Comparison of ENCODE assay signal across 8 cellular contexts in genomic region chr10:132538031-132538789, GRCh38. TPM values are rescaled to one million over a fixed set of nuclear protein-coding genes. Genes with fewer than 3 reads are reported as not detected.
A peak's percentile ranks its signal among the peaks of the same experiment; 100 is the strongest.
DNase-seq lines count a peak whose midpoint lies in the region; ATAC-seq, FAIRE-seq and TF ChIP-seq lines count a peak whose summit lies in the region.

No MANE protein-coding gene starts in this region.

- CTCF ChIA-PET in MCF 10A (lab: Yijun Ruan, JAX) (interaction anchor here (0.7 to 0.9 kb wide), 2 partner anchors 54 to 152 kb away, joined by 3 to 5 read pairs; no protein-coding TSS in a partner anchor), HepG2 (lab: Yijun Ruan, JAX; ENCODE audit: low intra/inter-chr PET ratio, low total read pairs) (no interaction called here)

- peak overlapping the region; percentile 89 for H3K27ac ChIP-seq in BLaER1
- peak overlapping the region; percentile 46 for H3K27ac ChIP-seq in HepG2 (ENCODE audit: extremely low read length, insufficient read depth, low read length)
- H3K27ac ChIP-seq in thymus (ENCODE audit: low read depth), result peak overlapping the region; percentile 26

- no peaks in the 10 kb centered on the region for H3K27me3 ChIP-seq in BLaER1
- H3K27me3 ChIP-seq in HepG2 (ENCODE audit: control insufficient read depth in 1 of 2, insufficient read depth in 2 of 2, low read length in 2 of 2), result no peaks in the 10 kb centered on the region
- no peaks in the 10 kb centered on the region for H3K27me3 ChIP-seq in thymus (ENCODE audit: control insufficient read depth, insufficient read depth)

- peak overlapping the region; percentile 93 for H3K4me3 Mint-ChIP-seq in MCF 10A (ENCODE audit: unreplicated experiment)

- H3K4me3 ChIP-seq in BLaER1, result peak overlapping the region; percentile 90
- H3K4me3 ChIP-seq in HepG2 (replicated peaks in 1 of 3; ENCODE audit: insufficient read depth in 1 of 3, low read depth in 2 of 3, low read length in 3 of 3), result peak overlapping the region; percentile 68 to 85 (median 83)
- H3K4me3 ChIP-seq in thymus (ENCODE audit: low read length), result peak overlapping the region; percentile 81

- H3K4me2 ChIP-seq in BLaER1 (peak overlapping the region; percentile 100), HepG2 (ENCODE audit: low read depth, low read length) (peak overlapping the region; percentile 93)

- ATAC-seq in HG03457 (IDR thresholded peaks at IDR 0.05; ENCODE audit: unreplicated experiment) (peak; percentile 3), HepG2 (no peak), HG02973 (IDR thresholded peaks at IDR 0.05; ENCODE audit: unreplicated experiment) (no peak)

- TF ChIP-seq CTCF in MCF 10A (IDR thresholded peaks at IDR 0.05; ENCODE audit: unreplicated experiment) (no peak), HepG2 (CRISPR knock-in tag; IDR thresholded peaks at IDR 0.05) (no peak)

- in situ Hi-C loops in HepG2 (cut with HindIII; ENCODE audit: extremely low pct_ligation_motif_present, low pct_unique_long_range_greater_than_20kb), result loop anchor here (5.0 kb wide), 1 partner anchor 81 kb away; no protein-coding TSS in a partner anchor

- no peak for TF ChIP-seq RAD21 in HepG2 (CRISPR knock-in tag; IDR thresholded peaks at IDR 0.05)

- intact Hi-C loops in MCF 10A (cut with micrococcal nuclease) (loop anchor here (10.0 kb wide), 1 partner anchor 57 kb away; no protein-coding TSS in a partner anchor), HepG2 (cut with micrococcal nuclease; ENCODE audit: unreplicated experiment) (loop anchor here (5.0 kb wide), 1 partner anchor 39 kb away; no protein-coding TSS in a partner anchor)

- DNase-seq in MCF 10A (ENCODE audit: unreplicated experiment) (no peak), HepG2 (ENCODE audit: low spot score) (no peak), NCI-H524 treated with DMSO at 0.1 percent for 48 hours (lab: John Stamatoyannopoulos, UW) (no peak), EL (no peak)

- H4K20me1 ChIP-seq in BLaER1 (peaks cover 53% of the 10 kb centered on the region), HepG2 (ENCODE audit: insufficient read depth, low read length) (no peaks in the 10 kb centered on the region)

- H3K9ac ChIP-seq in BLaER1, result peak overlapping the region; percentile 90
- peak overlapping the region; percentile 86 for H3K9ac ChIP-seq in HepG2 (ENCODE audit: insufficient read depth, low read depth, low read length)

- H3K36me3 ChIP-seq in BLaER1, result 0 out of 2 replicates have a peak, but pooled peaks cover 5% of the 10 kb centered on the region
- no peaks in the 10 kb centered on the region for H3K36me3 ChIP-seq in HepG2 (replicated peaks in 1 of 2; ENCODE audit: control insufficient read depth in 1 of 2, insufficient read depth in 2 of 2, low read length in 2 of 2)
- peaks cover 1% of the 10 kb centered on the region for H3K36me3 ChIP-seq in thymus (ENCODE audit: control insufficient read depth, insufficient read depth)

- peaks cover 49% of the 10 kb centered on the region for H3K4me1 Mint-ChIP-seq in MCF 10A (ENCODE audit: insufficient read depth, unreplicated experiment)

- TF ChIP-seq EP300 in HepG2 (IDR thresholded peaks at IDR 0.05; ENCODE audit: low read depth in 2 of 2, low read length in 2 of 2) (no peak), HepG2 (CRISPR knock-in tag; IDR thresholded peaks at IDR 0.05; ENCODE audit: borderline replicate concordance) (no peak)

- no peak overlapping the region for H2AFZ ChIP-seq in HepG2 (ENCODE audit: low read length)

- TF ChIP-seq POLR2A in HepG2 (IDR thresholded peaks at IDR 0.05; ENCODE audit: insufficient read depth in 1 of 2, low read depth in 2 of 2, low read length in 2 of 2), result no peak

- H3K79me2 ChIP-seq in HepG2 (ENCODE audit: insufficient read depth, low read length), result peaks cover 33% of the 10 kb centered on the region

- FAIRE-seq in HepG2 (lab: Jason Lieb, UNC), result no peak

- WGBS in HepG2 (ENCODE audit: low lambda C conversion rate), result 21% methylated on average over 8 of the region's 42 CpGs
- 11% methylated on average over 42 of the region's 42 CpGs for WGBS in thymus

- no peaks in the 10 kb centered on the region for H3K9me3 ChIP-seq in BLaER1
- no peaks in the 10 kb centered on the region for H3K9me3 ChIP-seq in HepG2 (ENCODE audit: low read length)
- no peaks in the 10 kb centered on the region for H3K9me3 ChIP-seq in thymus (ENCODE audit: control insufficient read depth)

- no peaks in the 10 kb centered on the region for H3K9me3 Mint-ChIP-seq in MCF 10A (ENCODE audit: unreplicated experiment)

- peaks cover 75% of the 10 kb centered on the region for H3K4me1 ChIP-seq in BLaER1
- peaks cover 59% of the 10 kb centered on the region for H3K4me1 ChIP-seq in HepG2 (ENCODE audit: insufficient read depth, low read length)
- H3K4me1 ChIP-seq in thymus (ENCODE audit: control insufficient read depth, insufficient read depth, low read length), result peaks cover 38% of the 10 kb centered on the region

- no peaks in the 10 kb centered on the region for H3K27me3 Mint-ChIP-seq in MCF 10A (ENCODE audit: insufficient read depth, unreplicated experiment)

- no TSS peak for BruUV-seq in MCF 10A (replicated peaks; lab: Mats Ljungman, UMichigan)
- no TSS peak for BruUV-seq in HepG2 (replicated peaks; lab: Mats Ljungman, UMichigan)

- no peaks in the 10 kb centered on the region for H3K36me3 Mint-ChIP-seq in MCF 10A (ENCODE audit: insufficient read depth, unreplicated experiment)

- POLR2A ChIA-PET in MCF 10A (lab: Yijun Ruan, JAX) (interaction anchor here (0.6 to 0.9 kb wide), 2 partner anchors 12 to 59 kb away, joined by 3 read pairs; no protein-coding TSS in a partner anchor), HepG2 (lab: Yijun Ruan, JAX) (interaction anchor here (4.6 kb wide), 1 partner anchor 20 kb away, joined by 24 read pairs; no protein-coding TSS in a partner anchor)

- peak overlapping the region; percentile 93 for H3K27ac Mint-ChIP-seq in MCF 10A (ENCODE audit: low read depth, unreplicated experiment)

TF ChIP-seq in HepG2, 621 proteins besides CTCF, POLR2A, EP300 and RAD21 (continues in another document):
- peak in 1 of 2 experiments; percentile 18; a peak in 1 of 4 replicates for TF ChIP-seq NR2F1 (CRISPR knock-in tag; IDR thresholded peaks at IDR 0.05)
- TF ChIP-seq ZFX (CRISPR knock-in tag; IDR thresholded peaks at IDR 0.05; ENCODE audit: low read depth), result 0 out of 2 replicates have a peak, but pooled peaks have one; percentile 10
- peak; percentile 54; the same call in 1 of the 2 replicates for TF ChIP-seq NCOR1 (IDR thresholded peaks at IDR 0.05; ENCODE audit: borderline replicate concordance, low read length)
- TF ChIP-seq ATF4 (CRISPR knock-in tag; IDR thresholded peaks at IDR 0.05), result no peak
- TF ChIP-seq HNF4G (IDR thresholded peaks at IDR 0.05; ENCODE audit: borderline replicate concordance, low read depth, low read length), result peak; percentile 16; the same call in 1 of the 2 replicates
- TF ChIP-seq HNF4G (CRISPR knock-in tag; IDR thresholded peaks at IDR 0.05; ENCODE audit: borderline replicate concordance, low read depth), result no peak
- no peak for TF ChIP-seq ZNF512 (CRISPR knock-in tag; IDR thresholded peaks at IDR 0.05)
- TF ChIP-seq NCOA2 (CRISPR knock-in tag; IDR thresholded peaks at IDR 0.05), result 0 out of 2 replicates have a peak, but pooled peaks have one; percentile 11
- TF ChIP-seq HNF4A (CRISPR knock-in tag; IDR thresholded peaks at IDR 0.05), result peak; percentile 42; the same call in 1 of the 2 replicates
- TF ChIP-seq KDM5B (CRISPR knock-in tag; IDR thresholded peaks at IDR 0.05; ENCODE audit: borderline replicate concordance), result 0 out of 2 replicates have a peak, but pooled peaks have one; percentile 7

RNA-seq across cellular contexts. Expression of gene INPP5A, which starts 0.6 kb away (rescaled TPM):
- total RNA-seq in MCF 10A (2022) (14.2 and 14.7 TPM in 2 replicates), HepG2 (2016; rRNA removed; fragmentation: Illumina TruSeq; extraction: Trizol) (37.9 and 46.8 TPM in 2 replicates)
- total RNA-seq in HepG2 (2016; cell fraction: cytosol; rRNA removed; fragmentation: Illumina TruSeq; extraction: Trizol; ENCODE audit: low read depth), result 52.6 and 54.7 TPM in 2 replicates
- total RNA-seq in HepG2 (2016; cell fraction: insoluble cytoplasmic fraction; rRNA removed; fragmentation: Illumina TruSeq; extraction: Trizol), result 38.3 and 42.5 TPM in 2 replicates
- total RNA-seq in HepG2 (2016; cell fraction: membrane; rRNA removed; fragmentation: Illumina TruSeq; extraction: Trizol), result 103 and 110 TPM in 2 replicates
- total RNA-seq in HepG2 (2016; cell fraction: nucleus; rRNA removed; fragmentation: Illumina TruSeq; extraction: Trizol), result 15.7 and 18.8 TPM in 2 replicates
- polyA plus RNA-seq in HepG2 (2011; rRNA removed) (17.5 and 19.5 TPM in 2 replicates), thymus (14.6 TPM)
- polyA plus RNA-seq in HepG2 (2011; cell fraction: cytosol; rRNA removed), result 16.7 and 18.4 TPM in 2 replicates
- polyA plus RNA-seq in HepG2 (2011; cell fraction: nucleus; rRNA removed), result 14.6 and 14.9 TPM in 2 replicates
- polyA plus RNA-seq in HepG2 (2012), result 15.8 and 18.2 TPM in 2 replicates
- polyA plus RNA-seq in HepG2 (2016; cell fraction: cytosol; fragmentation: Illumina TruSeq; extraction: Trizol; ENCODE audit: low read depth), result 49.5 and 52.9 TPM in 2 replicates
- 40.7 and 47.8 TPM in 2 replicates for polyA plus RNA-seq in HepG2 (2016; cell fraction: insoluble cytoplasmic fraction; fragmentation: Illumina TruSeq; extraction: Trizol; ENCODE audit: low read depth)
- polyA plus RNA-seq in HepG2 (2016; cell fraction: membrane; fragmentation: Illumina TruSeq; extraction: Trizol; ENCODE audit: low read depth), result 97.2 and 97.6 TPM in 2 replicates
- polyA plus RNA-seq in HepG2 (2016; cell fraction: nucleus; fragmentation: Illumina TruSeq; extraction: Trizol; ENCODE audit: insufficient read depth, low read depth), result 25.8 and 27.0 TPM in 2 replicates
- 17.0 and 32.5 TPM in 2 replicates for polyA minus RNA-seq in HepG2 (2011; rRNA and poly(A)+ RNA removed; ENCODE audit: low replicate concordance)
- 16.4 and 21.7 TPM in 2 replicates for polyA minus RNA-seq in HepG2 (2011; cell fraction: cytosol; rRNA and poly(A)+ RNA removed)
- 19.1 and 20.6 TPM in 2 replicates for polyA minus RNA-seq in HepG2 (2011; cell fraction: nucleus; rRNA and poly(A)+ RNA removed)

Comparison
In these comparisons a context has a peak if more than half of its experiments do, and no peak if none do; other contexts are left out.
1. H3K27ac ChIP-seq: peak in every context shown above with its lines; median percentile 89 in BLaER1; 46 in HepG2; 26 in thymus.